ENCODE assay signal across 18 cellular contexts in the genomic region with DNA sequence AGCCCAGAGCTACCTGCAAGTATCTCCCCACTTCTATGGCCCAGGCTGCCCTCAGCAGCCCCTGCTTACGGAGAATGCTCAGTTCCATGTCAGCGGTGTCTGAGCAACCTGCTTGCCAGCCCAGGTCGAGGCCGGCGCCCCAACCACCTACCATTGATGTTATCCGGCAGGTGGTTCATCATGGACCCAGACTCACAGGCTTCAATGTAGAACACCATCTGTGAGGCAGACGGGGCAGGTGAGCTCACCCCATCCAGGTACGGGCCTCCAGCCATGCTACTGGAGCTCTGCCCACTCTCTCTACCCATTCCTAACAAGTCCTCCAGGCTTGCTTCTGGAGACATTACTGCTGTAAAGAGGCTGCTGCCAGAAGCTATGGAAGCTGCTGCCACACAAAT. TPM values are rescaled to one million over a fixed set of nuclear protein-coding genes. Genes with fewer than 3 reads are reported as not detected.
DNase-seq lines count a peak whose midpoint lies in the region; ATAC-seq and FAIRE-seq lines count a peak whose summit lies in the region.
"Had no signal": no experiment of that assay in that cellular context is flagged by ENCODE, and none has a peak within 500 bp of the region (broad histone marks: within the 10 kb centered on the region; RNA-seq: fewer than 3 reads in every experiment).

No MANE protein-coding gene starts in this region.

- FAIRE-seq in HTR-8/SVneo (lab: Jason Lieb, UNC) = no peak
- FAIRE-seq: G401.6, GM12892, H54 had no signal

- DNase-seq in HTR-8/SVneo (ENCODE audit: insufficient read length, low spot score) (no peak), NCI-H146 (lab: John Stamatoyannopoulos, UW) (no peak)
- DNase-seq in activated naive CD4-positive, alpha-beta T cell treated with Interleukin-2 at 50 U/mL for 16 hours = no peak
- DNase-seq: Calu3; CD4-positive, alpha-beta memory T cell; COR-L47; DMS53; DMS79 treated with DMSO at 0.1 percent for 48 hours; GOT3; HFFc6 had no signal

- no peaks in the 10 kb centered on the region for H3K27me3 ChIP-seq in layer of hippocampus (ENCODE audit: control insufficient read depth, insufficient read depth, low read length)

- H3K27ac ChIP-seq in angular gyrus (ENCODE audit: low read depth, low read length) = peak overlapping the region; percentile 75
- H3K27ac ChIP-seq in cingulate gyrus (ENCODE audit: low read depth, low read length) = peak overlapping the region; percentile 89
- H3K27ac ChIP-seq in layer of hippocampus (ENCODE audit: low read depth, low read length) = peak overlapping the region; percentile 22
- H3K27ac ChIP-seq in temporal lobe (ENCODE audit: low read depth, low read length) = peak overlapping the region; percentile 79

- no peak for ATAC-seq in HG03045 (IDR thresholded peaks at IDR 0.05; ENCODE audit: unreplicated experiment)

RNA-seq across cellular contexts. Expression of a gene that starts 35.8 kb away (rescaled TPM):
- 26.1 TPM for total RNA-seq in temporal lobe

Comparison
In these comparisons a context has a peak if more than half of its experiments do, and no peak if none do; other contexts are left out.
1. H3K27ac ChIP-seq: peak in every context shown above with its lines; median percentile 89 in cingulate gyrus; 79 in temporal lobe; 75 in angular gyrus; 22 in layer of hippocampus.